Comparison of ENCODE assay signal across 8 cellular contexts in genomic region chr4:84965558-84966381, GRCh38. TPM values are rescaled to one million over a fixed set of nuclear protein-coding genes. Genes with fewer than 3 reads are reported as not detected.
DNase-seq lines count a peak whose midpoint lies in the region; ATAC-seq and TF ChIP-seq lines count a peak whose summit lies in the region.

No MANE protein-coding gene starts in this region.

- H3K4me3 Mint-ChIP-seq in T-helper 2 cell treated with Interferon-gamma antibody and Interleukin-4, amounts not matched to agents 5 μg/mL and 100 μg/mL, for 36 hours: peak overlapping the region; percentile 43
- H3K4me3 Mint-ChIP-seq in mesothelial cell of epicardium: peak overlapping the region; percentile 85
- H3K4me3 Mint-ChIP-seq in type B pancreatic cell: peak overlapping the region; percentile 95

- H3K4me1 ChIP-seq in esophagus (ENCODE audit: control insufficient read depth in 2 of 2, insufficient read depth in 2 of 2, low read length in 1 of 2): no peaks in the 10 kb centered on the region

- no peaks in the 10 kb centered on the region for H3K27me3 ChIP-seq in esophagus (ENCODE audit: control insufficient read depth in 1 of 2, insufficient read depth in 2 of 2, low read length in 2 of 2)

- no peaks in the 10 kb centered on the region for H3K36me3 ChIP-seq in esophagus (ENCODE audit: control insufficient read depth in 2 of 2, insufficient read depth in 2 of 2, low read length in 1 of 2)

- peaks cover 33% of the 10 kb centered on the region for H3K27me3 Mint-ChIP-seq in T-helper 2 cell treated with Interferon-gamma antibody and Interleukin-4, amounts not matched to agents 5 μg/mL and 100 μg/mL, for 36 hours (ENCODE audit: low read depth)
- no peaks in the 10 kb centered on the region for H3K27me3 Mint-ChIP-seq in mesothelial cell of epicardium (ENCODE audit: low read depth)
- no peaks in the 10 kb centered on the region for H3K27me3 Mint-ChIP-seq in type B pancreatic cell

- peaks cover 8% of the 10 kb centered on the region for H3K4me1 Mint-ChIP-seq in T-helper 2 cell treated with Interferon-gamma antibody and Interleukin-4, amounts not matched to agents 5 μg/mL and 100 μg/mL, for 36 hours (ENCODE audit: low read depth)
- peaks cover 21% of the 10 kb centered on the region for H3K4me1 Mint-ChIP-seq in mesothelial cell of epicardium
- peaks cover 17% of the 10 kb centered on the region for H3K4me1 Mint-ChIP-seq in type B pancreatic cell (ENCODE audit: unreplicated experiment)

- H3K36me3 Mint-ChIP-seq in T-helper 2 cell treated with Interferon-gamma antibody and Interleukin-4, amounts not matched to agents 5 μg/mL and 100 μg/mL, for 36 hours (ENCODE audit: low read depth): peaks cover 2% of the 10 kb centered on the region
- H3K36me3 Mint-ChIP-seq in mesothelial cell of epicardium (peaks cover 3% of the 10 kb centered on the region), type B pancreatic cell (peaks cover 5% of the 10 kb centered on the region)

- H3K27ac ChIP-seq in esophagus (ENCODE audit: low read depth in 2 of 2, low read length in 1 of 2): peak overlapping the region; percentile 92 to 96

- no peak for ATAC-seq in GM19452 (IDR thresholded peaks at IDR 0.05; ENCODE audit: unreplicated experiment)

- H3K27ac Mint-ChIP-seq in T-helper 2 cell treated with Interferon-gamma antibody and Interleukin-4, amounts not matched to agents 5 μg/mL and 100 μg/mL, for 36 hours: no peak overlapping the region
- H3K27ac Mint-ChIP-seq in mesothelial cell of epicardium (peak overlapping the region; percentile 89), type B pancreatic cell (peak overlapping the region; percentile 90)

- H3K9me3 Mint-ChIP-seq in T-helper 2 cell treated with Interferon-gamma antibody and Interleukin-4, amounts not matched to agents 5 μg/mL and 100 μg/mL, for 36 hours: no peaks in the 10 kb centered on the region
- H3K9me3 Mint-ChIP-seq in mesothelial cell of epicardium (no peaks in the 10 kb centered on the region), type B pancreatic cell (no peaks in the 10 kb centered on the region)

- peak overlapping the region; percentile 82 to 86 for H3K4me3 ChIP-seq in esophagus (ENCODE audit: low read depth in 1 of 2, low read length in 2 of 2)

- TF ChIP-seq CTCF in mesothelial cell of epicardium (IDR thresholded peaks at IDR 0.05; ENCODE audit: unreplicated experiment) (no peak), type B pancreatic cell (conservative IDR thresholded peaks at IDR 0.05) (peak; percentile 52)

- no peaks in the 10 kb centered on the region for H3K9me3 ChIP-seq in esophagus (ENCODE audit: control insufficient read depth in 2 of 2, insufficient read depth in 1 of 2, low read depth in 1 of 2, low read length in 1 of 2)

- DNase-seq in NCI-H2029 (lab: John Stamatoyannopoulos, UW) (peak; percentile 5), NCI-H2029 treated with DMSO at 0.1 percent for 48 hours (lab: John Stamatoyannopoulos, UW) (no peak), HK-2 (ENCODE audit: unreplicated experiment) (peak; percentile 66), mesothelial cell of epicardium (ENCODE audit: low spot score in 2 of 2, unreplicated experiment in 2 of 2) (peak; percentile 55 to 73), type B pancreatic cell (ENCODE audit: extremely low spot score, unreplicated experiment) (peak; percentile 77)
- no peak for DNase-seq in T-helper 2 cell treated with Interferon-gamma antibody and Interleukin-4, amounts not matched to agents 5 μg/mL and 100 μg/mL, for 36 hours (ENCODE audit: low spot score)

- 2% methylated on average over 52 to 98 of the region's 98 CpGs for WGBS in esophagus, 2 donors

RNA-seq across cellular contexts. Expression of gene WDFY3, which starts 0.7 kb away (rescaled TPM):
- polyA plus RNA-seq in esophagus: 10 to 100 TPM in 1 of 2 donors, 1 to 10 TPM in 1; 9.4 to 10.8 TPM
- 102 to 115 TPM (median 104 TPM) in 3 replicates for total RNA-seq in mesothelial cell of epicardium
- total RNA-seq in type B pancreatic cell (ENCODE audit: low replicate concordance): 76.4 and 79.5 TPM in 2 replicates

Comparison
In these comparisons a context has a peak if more than half of its experiments do, and no peak if none do; other contexts are left out.
1. DNase-seq: peak in NCI-H2029 (single experiment), HK-2 (single experiment), mesothelial cell of epicardium (2 of 2) and type B pancreatic cell (single experiment); none in NCI-H2029 treated with DMSO at 0.1 percent for 48 hours (single experiment) and T-helper 2 cell treated with Interferon-gamma antibody and Interleukin-4, amounts not matched to agents 5 μg/mL and 100 μg/mL, for 36 hours (single experiment).
2. H3K4me3 Mint-ChIP-seq: peak in every context shown above with its lines; median percentile 95 in type B pancreatic cell; 85 in mesothelial cell of epicardium; 43 in T-helper 2 cell treated with Interferon-gamma antibody and Interleukin-4, amounts not matched to agents 5 μg/mL and 100 μg/mL, for 36 hours.